Comparison of ENCODE assay signal across 10 cellular contexts in the genomic region with DNA sequence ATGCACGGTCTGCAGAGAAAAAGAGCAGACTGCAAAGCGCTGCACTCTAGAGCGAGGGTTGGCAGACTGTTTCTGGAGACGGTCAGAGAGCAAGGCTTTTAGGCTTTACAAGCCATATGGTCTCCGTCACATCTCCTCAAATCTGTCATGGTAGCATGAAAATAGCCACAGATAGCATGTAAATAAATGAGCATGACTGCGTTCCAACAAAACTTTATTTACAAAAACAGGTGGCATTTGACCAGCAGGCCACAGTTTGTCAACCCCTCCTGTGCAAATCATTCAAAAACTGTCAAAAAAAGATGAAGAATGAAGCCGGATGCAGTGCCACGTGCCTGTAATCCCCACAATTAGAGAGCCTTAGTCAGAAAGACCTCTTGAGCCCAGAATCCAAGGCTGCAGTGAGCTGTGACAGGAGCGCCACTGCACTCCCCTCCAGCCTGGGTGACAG. TPM values are rescaled to one million over a fixed set of nuclear protein-coding genes. Genes with fewer than 3 reads are reported as not detected.
A peak's percentile ranks its signal among the peaks of the same experiment; 100 is the strongest.
DNase-seq lines count a peak whose midpoint lies in the region; ATAC-seq, FAIRE-seq and TF ChIP-seq lines count a peak whose summit lies in the region.
"Had no signal": no experiment of that assay in that cellular context is flagged by ENCODE, and none has a peak within 500 bp of the region (broad histone marks: within the 10 kb centered on the region; RNA-seq: fewer than 3 reads in every experiment).

No MANE protein-coding gene starts in this region.

- no peak for FAIRE-seq in HepG2 (lab: Jason Lieb, UNC)

- H3K14ac ChIP-seq in mesenchymal stem cell (ENCODE audit: low read length in 2 of 2), result no peak overlapping the region

- ATAC-seq in HepG2 (no peak), right lobe of liver (no peak), GM23338 (no peak)

- no peak overlapping the region for H3K18ac ChIP-seq in mesenchymal stem cell (ENCODE audit: low read depth in 1 of 2, low read length in 2 of 2)

- H3K9me3 Mint-ChIP-seq in GM23338, result no peaks in the 10 kb centered on the region

- H3K23ac ChIP-seq in mesenchymal stem cell (ENCODE audit: low read length in 2 of 2), result no peak overlapping the region

- no peaks in the 10 kb centered on the region for H3K9me3 ChIP-seq in HepG2 (ENCODE audit: low read length)
- no peaks in the 10 kb centered on the region for H3K9me3 ChIP-seq in right lobe of liver
- no peaks in the 10 kb centered on the region for H3K9me3 ChIP-seq in mesenchymal stem cell (ENCODE audit: control insufficient read depth, low read length)
- no peaks in the 10 kb centered on the region for H3K9me3 ChIP-seq in breast epithelium

- H3K36me3 ChIP-seq in HepG2 (replicated peaks in 1 of 2; ENCODE audit: control insufficient read depth in 1 of 2, insufficient read depth in 2 of 2, low read length in 2 of 2) (no peaks in the 10 kb centered on the region; a peak in 1 of 5 replicates), right lobe of liver (no peaks in the 10 kb centered on the region), mesenchymal stem cell (ENCODE audit: control insufficient read depth in 1 of 2, insufficient read depth in 2 of 2, low read depth in 1 of 2, low read length in 2 of 2) (peaks cover 0 to 4% of the 10 kb centered on the region in 2 experiments), GM23338 (ENCODE audit: insufficient read depth) (no peaks in the 10 kb centered on the region), breast epithelium (no peaks in the 10 kb centered on the region)

- no peak overlapping the region for H3K4me3 Mint-ChIP-seq in GM23338

- POLR2A ChIA-PET in HepG2 (lab: Yijun Ruan, JAX), result no interaction called here

- H3K27ac ChIP-seq in HepG2 (ENCODE audit: extremely low read length, insufficient read depth, low read length) (no peak overlapping the region), right lobe of liver (no peak overlapping the region), mesenchymal stem cell (ENCODE audit: low read length, poor library complexity, severe bottlenecking) (no peak overlapping the region), GM23338 (ENCODE audit: low read depth) (no peak overlapping the region), breast epithelium (peak overlapping the region in 1 of 2 donors; percentile 62)

- no peaks in the 10 kb centered on the region for H3K36me3 Mint-ChIP-seq in GM23338 (ENCODE audit: low read depth)

- H3K4me1 ChIP-seq in HepG2 (ENCODE audit: insufficient read depth, low read length), result peaks cover 65% of the 10 kb centered on the region
- peaks cover 0 to 34% (median 0%) of the 10 kb centered on the region in 4 donors for H3K4me1 ChIP-seq in right lobe of liver
- peaks cover 13% of the 10 kb centered on the region for H3K4me1 ChIP-seq in mesenchymal stem cell (ENCODE audit: control insufficient read depth, insufficient read depth, low read depth, low read length)
- no peaks in the 10 kb centered on the region for H3K4me1 ChIP-seq in GM23338 (ENCODE audit: insufficient read depth)
- peaks cover 6 to 7% of the 10 kb centered on the region in 2 donors for H3K4me1 ChIP-seq in breast epithelium

- no peak overlapping the region for H2AFZ ChIP-seq in HepG2 (ENCODE audit: low read length)
- no peak overlapping the region for H2AFZ ChIP-seq in mesenchymal stem cell (ENCODE audit: low read depth, low read length)
- no peak overlapping the region for H2AFZ ChIP-seq in GM23338

- DNase-seq in HepG2 (ENCODE audit: low spot score) (no peak), right lobe of liver (no peak), SK-N-DZ (ENCODE audit: low spot score) (peak; percentile 86), mesenchymal stem cell (peak; percentile 78), COR-L47 (lab: John Stamatoyannopoulos, UW) (no peak), GM23338 (ENCODE audit: low spot score) (no peak), breast epithelium (ENCODE audit: low spot score in 2 of 2) (no peak)
- no peak for DNase-seq in stimulated activated CD8-positive, alpha-beta memory T cell treated with anti-CD3 and anti-CD28 coated beads, Interleukin-4, amount 100 ng/mL, for 48 hours
- DNase-seq: activated CD4-positive, alpha-beta T cell treated with anti-CD3 and anti-CD28 coated beads, Interleukin-2, amount 50 U/mL, for 48 hours; activated gamma-delta T cell treated with Interleukin-2 at 50 U/mL for 16 hours had no signal

- no peak overlapping the region for H3K4me2 ChIP-seq in HepG2 (ENCODE audit: low read depth, low read length)
- H3K4me2 ChIP-seq in mesenchymal stem cell (ENCODE audit: low read length, poor library complexity, severe bottlenecking), result no peak overlapping the region
- no peak overlapping the region for H3K4me2 ChIP-seq in GM23338

- 83% methylated on average over 9 of the region's 9 CpGs for WGBS in HepG2 (ENCODE audit: low lambda C conversion rate)
- WGBS in right lobe of liver (ENCODE audit: insufficient coverage, low coverage, low lambda C conversion rate, missing lambda C conversion rate), result 57% methylated on average over 9 of the region's 9 CpGs
- 12% methylated on average over 8 of the region's 9 CpGs for WGBS in mesenchymal stem cell

- H2BK120ac ChIP-seq in mesenchymal stem cell (ENCODE audit: low read depth, low read length), result no peak overlapping the region

- H4K20me1 ChIP-seq in HepG2 (ENCODE audit: insufficient read depth, low read length), result peaks cover 11% of the 10 kb centered on the region; the same call in 1 of the 2 replicates
- H4K20me1 ChIP-seq in GM23338 (replicated peaks; ENCODE audit: insufficient read depth), result no peaks in the 10 kb centered on the region

- no peak overlapping the region for H2AK5ac ChIP-seq in mesenchymal stem cell (ENCODE audit: low read length, severe bottlenecking)

- TF ChIP-seq POLR2A in HepG2 (IDR thresholded peaks at IDR 0.05; ENCODE audit: insufficient read depth in 1 of 2, low read depth in 2 of 2, low read length in 2 of 2) (no peak), right lobe of liver (IDR thresholded peaks at IDR 0.05) (no peak), breast epithelium (IDR thresholded peaks at IDR 0.05) (no peak)

- CTCF ChIA-PET in HepG2 (lab: Yijun Ruan, JAX; ENCODE audit: low intra/inter-chr PET ratio, low total read pairs), result no interaction called here

- no peak overlapping the region for H2BK12ac ChIP-seq in mesenchymal stem cell (ENCODE audit: low read length in 2 of 2)

- no TSS peak for BruUV-seq in HepG2 (replicated peaks; lab: Mats Ljungman, UMichigan)

- H3K9ac ChIP-seq in HepG2 (ENCODE audit: insufficient read depth, low read depth, low read length), result no peak overlapping the region
- H3K9ac ChIP-seq in mesenchymal stem cell (ENCODE audit: low read length), result peak overlapping the region; percentile 61

- H3K79me1 ChIP-seq in mesenchymal stem cell (replicated peaks; ENCODE audit: low read length, poor library complexity, severe bottlenecking), result no peaks in the 10 kb centered on the region

- H4K91ac ChIP-seq in mesenchymal stem cell (ENCODE audit: low read length), result no peak overlapping the region

- H3K4ac ChIP-seq in mesenchymal stem cell (ENCODE audit: low read depth in 1 of 2, low read length in 2 of 2), result no peak overlapping the region

- H3K4me3 ChIP-seq in HepG2 (replicated peaks in 1 of 3; ENCODE audit: insufficient read depth in 1 of 3, low read depth in 2 of 3, low read length in 3 of 3) (no peak overlapping the region), right lobe of liver (no peak overlapping the region), mesenchymal stem cell (ENCODE audit: insufficient read depth in 1 of 2, low read depth in 1 of 2, low read length in 2 of 2) (no peak overlapping the region), GM23338 (no peak overlapping the region), breast epithelium (no peak overlapping the region)

- peaks cover 2% of the 10 kb centered on the region for H3K27me3 Mint-ChIP-seq in GM23338 (ENCODE audit: insufficient read depth, low read depth, poor library complexity)

- TF ChIP-seq RAD21 in HepG2 (CRISPR knock-in tag; IDR thresholded peaks at IDR 0.05), result no peak

- H4K8ac ChIP-seq in mesenchymal stem cell (ENCODE audit: low read length), result no peak overlapping the region

- intact Hi-C loops in HepG2 (cut with micrococcal nuclease; ENCODE audit: unreplicated experiment) (no loop called here), right lobe of liver (cut with DNase I) (no loop called here), breast epithelium (cut with DNase I; ENCODE audit: low total_unique reads) (no loop called here)

- H2BK15ac ChIP-seq in mesenchymal stem cell (ENCODE audit: low read depth, poor library complexity, severe bottlenecking), result no peak overlapping the region

- no peak overlapping the region for H3K27ac Mint-ChIP-seq in GM23338

- H3K4me1 Mint-ChIP-seq in GM23338, result no peaks in the 10 kb centered on the region

- no peaks in the 10 kb centered on the region for H3F3A ChIP-seq in GM23338 (replicated peaks; ENCODE audit: low read depth)

- H3K27me3 ChIP-seq in HepG2 (ENCODE audit: control insufficient read depth in 1 of 2, insufficient read depth in 2 of 2, low read length in 2 of 2), result no peaks in the 10 kb centered on the region
- H3K27me3 ChIP-seq in right lobe of liver, result no peaks in the 10 kb centered on the region
- H3K27me3 ChIP-seq in mesenchymal stem cell (ENCODE audit: control insufficient read depth in 1 of 2, insufficient read depth in 1 of 2, low read length in 2 of 2), result no peaks in the 10 kb centered on the region
- H3K27me3 ChIP-seq in GM23338 (ENCODE audit: insufficient read depth), result no peaks in the 10 kb centered on the region
- H3K27me3 ChIP-seq in breast epithelium, result no peaks in the 10 kb centered on the region

- peaks cover 12% of the 10 kb centered on the region for H3K79me2 ChIP-seq in HepG2 (ENCODE audit: insufficient read depth, low read length)
- no peaks in the 10 kb centered on the region for H3K79me2 ChIP-seq in GM23338 (replicated peaks; ENCODE audit: insufficient read depth)

- TF ChIP-seq EP300 in HepG2 (IDR thresholded peaks at IDR 0.05; ENCODE audit: low read depth in 2 of 2, low read length in 2 of 2), result no peak
- TF ChIP-seq EP300 in HepG2 (CRISPR knock-in tag; IDR thresholded peaks at IDR 0.05; ENCODE audit: borderline replicate concordance), result no peak

- in situ Hi-C loops in HepG2 (cut with HindIII; ENCODE audit: extremely low pct_ligation_motif_present, low pct_unique_long_range_greater_than_20kb), result no loop called here

- H2BK5ac ChIP-seq in mesenchymal stem cell (ENCODE audit: low read depth, low read length, poor library complexity, severe bottlenecking), result no peak overlapping the region

- TF ChIP-seq CTCF in HepG2 (CRISPR knock-in tag; IDR thresholded peaks at IDR 0.05), result no peak
- TF ChIP-seq CTCF in right lobe of liver (IDR thresholded peaks at IDR 0.05), result no peak
- no peak for TF ChIP-seq CTCF in GM23338 (conservative IDR thresholded peaks at IDR 0.05; ENCODE audit: low read depth in 2 of 2)
- no peak for TF ChIP-seq CTCF in breast epithelium (IDR thresholded peaks at IDR 0.05)

- H3K9me2 ChIP-seq in GM23338 (ENCODE audit: insufficient read depth), result no peaks in the 10 kb centered on the region

RNA-seq across cellular contexts. Expression of a gene that starts 18.9 kb away (rescaled TPM):
- total RNA-seq in HepG2 (2016; rRNA removed; fragmentation: Illumina TruSeq; extraction: Trizol), result 7.8 and 9.0 TPM in 2 replicates
- 2.1 and 2.5 TPM in 2 replicates for total RNA-seq in HepG2 (2016; cell fraction: cytosol; rRNA removed; fragmentation: Illumina TruSeq; extraction: Trizol; ENCODE audit: low read depth)
- total RNA-seq in HepG2 (2016; cell fraction: insoluble cytoplasmic fraction; rRNA removed; fragmentation: Illumina TruSeq; extraction: Trizol), result 6.6 and 8.6 TPM in 2 replicates
- 2.8 and 3.5 TPM in 2 replicates for total RNA-seq in HepG2 (2016; cell fraction: membrane; rRNA removed; fragmentation: Illumina TruSeq; extraction: Trizol)
- 14.8 and 16.4 TPM in 2 replicates for total RNA-seq in HepG2 (2016; cell fraction: nucleus; rRNA removed; fragmentation: Illumina TruSeq; extraction: Trizol)
- 8.0 and 9.3 TPM in 2 replicates for polyA plus RNA-seq in HepG2 (2011; rRNA removed)
- polyA plus RNA-seq in HepG2 (2011; cell fraction: cytosol; rRNA removed), result 3.1 and 3.2 TPM in 2 replicates
- 32.7 and 44.3 TPM in 2 replicates for polyA plus RNA-seq in HepG2 (2011; cell fraction: nucleus; rRNA removed)
- polyA plus RNA-seq in HepG2 (2012), result 3.7 and 4.9 TPM in 2 replicates
- polyA plus RNA-seq in HepG2 (2016; cell fraction: cytosol; fragmentation: Illumina TruSeq; extraction: Trizol; ENCODE audit: low read depth), result 0.24 and 0.25 TPM in 2 replicates
- 2.0 and 2.7 TPM in 2 replicates for polyA plus RNA-seq in HepG2 (2016; cell fraction: insoluble cytoplasmic fraction; fragmentation: Illumina TruSeq; extraction: Trizol; ENCODE audit: low read depth)
- polyA plus RNA-seq in HepG2 (2016; cell fraction: membrane; fragmentation: Illumina TruSeq; extraction: Trizol; ENCODE audit: low read depth), result 0.50 and 0.55 TPM in 2 replicates
- polyA plus RNA-seq in HepG2 (2016; cell fraction: nucleus; fragmentation: Illumina TruSeq; extraction: Trizol; ENCODE audit: insufficient read depth, low read depth), result 10.7 and 10.9 TPM in 2 replicates
- 0.72 and 21.2 TPM in 2 replicates for polyA minus RNA-seq in HepG2 (2011; rRNA and poly(A)+ RNA removed; ENCODE audit: low replicate concordance)
- 6.8 and 8.6 TPM in 2 replicates for polyA minus RNA-seq in HepG2 (2011; cell fraction: cytosol; rRNA and poly(A)+ RNA removed)
- polyA minus RNA-seq in HepG2 (2011; cell fraction: nucleus; rRNA and poly(A)+ RNA removed), result 43.0 and 46.7 TPM in 2 replicates
- 10 to 100 TPM in 1 of 6 experiments, 1 to 10 TPM in 5; 3.7 to 11.6 (median 5.0) TPM for total RNA-seq in right lobe of liver
- polyA plus RNA-seq in SK-N-DZ (2014; cell fraction: cytosol; rRNA removed), result 0.63 and 0.71 TPM in 2 replicates
- polyA plus RNA-seq in SK-N-DZ (2014; cell fraction: nucleus; rRNA removed), result 0.58 and 0.70 TPM in 2 replicates
- 4.1 TPM for polyA plus RNA-seq in mesenchymal stem cell (2013, experiment 1 of 2)
- polyA plus RNA-seq in mesenchymal stem cell (2013, experiment 2 of 2), result 3.9 TPM
- under 0.01 and 0.03 TPM in 2 replicates for total RNA-seq in GM23338 (2014; rRNA removed; shearing (Covaris generic))
- polyA plus RNA-seq in GM23338 (2016; fragmentation: Nextera tagmentation; extraction: Ambion mirVana), result 0.02 TPM in 1 of 2 replicates, not detected in the other
- 100 to 1,000 TPM in 1 of 3 donors, 10 to 100 TPM in 2; 13.5 to 112 (median 22.0) TPM for total RNA-seq in breast epithelium

RNA-seq across cellular contexts. Expression of a gene that starts 37.3 kb away (rescaled TPM):
- total RNA-seq in HepG2 (2016; rRNA removed; fragmentation: Illumina TruSeq; extraction: Trizol), result 115 and 122 TPM in 2 replicates
- total RNA-seq in HepG2 (2016; cell fraction: cytosol; rRNA removed; fragmentation: Illumina TruSeq; extraction: Trizol; ENCODE audit: low read depth), result 141 and 162 TPM in 2 replicates
- 99.8 and 128 TPM in 2 replicates for total RNA-seq in HepG2 (2016; cell fraction: insoluble cytoplasmic fraction; rRNA removed; fragmentation: Illumina TruSeq; extraction: Trizol)
- 204 and 226 TPM in 2 replicates for total RNA-seq in HepG2 (2016; cell fraction: membrane; rRNA removed; fragmentation: Illumina TruSeq; extraction: Trizol)
- total RNA-seq in HepG2 (2016; cell fraction: nucleus; rRNA removed; fragmentation: Illumina TruSeq; extraction: Trizol), result 42.6 and 50.7 TPM in 2 replicates
- polyA plus RNA-seq in HepG2 (2011; rRNA removed), result 115 and 146 TPM in 2 replicates
- polyA plus RNA-seq in HepG2 (2011; cell fraction: cytosol; rRNA removed), result 68.6 and 128 TPM in 2 replicates
- polyA plus RNA-seq in HepG2 (2011; cell fraction: nucleus; rRNA removed), result 20.1 and 32.1 TPM in 2 replicates
- polyA plus RNA-seq in HepG2 (2012), result 136 and 145 TPM in 2 replicates
- polyA plus RNA-seq in HepG2 (2016; cell fraction: cytosol; fragmentation: Illumina TruSeq; extraction: Trizol; ENCODE audit: low read depth), result 197 and 237 TPM in 2 replicates
- 161 and 168 TPM in 2 replicates for polyA plus RNA-seq in HepG2 (2016; cell fraction: insoluble cytoplasmic fraction; fragmentation: Illumina TruSeq; extraction: Trizol; ENCODE audit: low read depth)
- 243 and 290 TPM in 2 replicates for polyA plus RNA-seq in HepG2 (2016; cell fraction: membrane; fragmentation: Illumina TruSeq; extraction: Trizol; ENCODE audit: low read depth)
- 104 and 106 TPM in 2 replicates for polyA plus RNA-seq in HepG2 (2016; cell fraction: nucleus; fragmentation: Illumina TruSeq; extraction: Trizol; ENCODE audit: insufficient read depth, low read depth)
- 17.9 and 35.5 TPM in 2 replicates for polyA minus RNA-seq in HepG2 (2011; rRNA and poly(A)+ RNA removed; ENCODE audit: low replicate concordance)
- polyA minus RNA-seq in HepG2 (2011; cell fraction: cytosol; rRNA and poly(A)+ RNA removed), result 42.3 and 45.6 TPM in 2 replicates
- 15.8 and 23.1 TPM in 2 replicates for polyA minus RNA-seq in HepG2 (2011; cell fraction: nucleus; rRNA and poly(A)+ RNA removed)
- total RNA-seq in right lobe of liver, result 10 to 100 TPM; 31.4 to 48.5 (median 40.2) TPM
- polyA plus RNA-seq in SK-N-DZ (2014; cell fraction: cytosol; rRNA removed), result 63.9 and 66.4 TPM in 2 replicates
- polyA plus RNA-seq in SK-N-DZ (2014; cell fraction: nucleus; rRNA removed), result 18.0 and 33.6 TPM in 2 replicates
- polyA plus RNA-seq in mesenchymal stem cell (2013, experiment 1 of 2), result 52.4 TPM
- polyA plus RNA-seq in mesenchymal stem cell (2013, experiment 2 of 2), result 54.4 TPM
- 91.4 and 96.6 TPM in 2 replicates for total RNA-seq in GM23338 (2014; rRNA removed; shearing (Covaris generic))
- 130 and 135 TPM in 2 replicates for polyA plus RNA-seq in GM23338 (2016; fragmentation: Nextera tagmentation; extraction: Ambion mirVana)
- 10 to 100 TPM; 29.1 to 36.1 (median 33.6) TPM for total RNA-seq in breast epithelium

Comparison
In these comparisons a context has a peak if more than half of its experiments do, and no peak if none do; other contexts are left out.
1. DNase-seq: peak in SK-N-DZ (single experiment) and mesenchymal stem cell (single experiment); none in HepG2 (single experiment), right lobe of liver (0 of 3), COR-L47 (single experiment), stimulated activated CD8-positive, alpha-beta memory T cell treated with anti-CD3 and anti-CD28 coated beads, Interleukin-4, amount 100 ng/mL, for 48 hours (single experiment), GM23338 (single experiment) and breast epithelium (0 of 2).